ENCODE assay signal across 8 cellular contexts in genomic region chr6:159042003-159042823, GRCh38. TPM values are rescaled to one million over a fixed set of nuclear protein-coding genes. Genes with fewer than 3 reads are reported as not detected.
DNase-seq lines count a peak whose midpoint lies in the region; ATAC-seq, FAIRE-seq and TF ChIP-seq lines count a peak whose summit lies in the region.

No MANE protein-coding gene starts in this region.

- H3K9me3 ChIP-seq in naive thymus-derived CD4-positive, alpha-beta T cell (ENCODE audit: control insufficient read depth in 2 of 3, low read length in 3 of 3), result no peaks in the 10 kb centered on the region

- CTCF ChIA-PET in naive thymus-derived CD4-positive, alpha-beta T cell (lab: Charles Lee), result interaction anchor here (0.8 to 8.1 kb wide), 11 partner anchors 14 to 93 kb away, joined by 3 to 190 read pairs (median 8); no protein-coding TSS in a partner anchor

- H3K9me3 Mint-ChIP-seq in activated T-helper 17 cell treated with anti-CD3 and anti-CD28 coated beads, Interleukin-2, amount 50 U/mL, for 72 hours, result no peaks in the 10 kb centered on the region
- peaks cover 0 to 4% (median 0%) of the 10 kb centered on the region in 11 donors for H3K9me3 Mint-ChIP-seq in naive thymus-derived CD4-positive, alpha-beta T cell

- H3K4me1 ChIP-seq in naive thymus-derived CD4-positive, alpha-beta T cell (ENCODE audit: control insufficient read depth in 2 of 2, insufficient read depth in 2 of 2, low read length in 2 of 2), result peaks cover 50 to 58% of the 10 kb centered on the region in 2 donors

- H3K4me3 Mint-ChIP-seq in activated T-helper 17 cell treated with anti-CD3 and anti-CD28 coated beads, Interleukin-2, amount 50 U/mL, for 72 hours, result peak overlapping the region; percentile 90
- peak overlapping the region; percentile 92 to 100 (median 99) for H3K4me3 Mint-ChIP-seq in naive thymus-derived CD4-positive, alpha-beta T cell

- POLR2A ChIA-PET in naive thymus-derived CD4-positive, alpha-beta T cell (lab: Charles Lee), result interaction anchor here (0.9 to 13.6 kb wide), 9 partner anchors 15 to 94 kb away, joined by 3 to 267 read pairs (median 6); no protein-coding TSS in a partner anchor

- H3K36me3 Mint-ChIP-seq in activated T-helper 17 cell treated with anti-CD3 and anti-CD28 coated beads, Interleukin-2, amount 50 U/mL, for 72 hours (ENCODE audit: low read depth), result peaks cover 83% of the 10 kb centered on the region
- H3K36me3 Mint-ChIP-seq in naive thymus-derived CD4-positive, alpha-beta T cell, result peaks cover 21 to 67% (median 64%) of the 10 kb centered on the region in 5 donors

- H3K36me3 ChIP-seq in naive thymus-derived CD4-positive, alpha-beta T cell (ENCODE audit: control insufficient read depth in 2 of 3, insufficient read depth in 3 of 3, low read length in 3 of 3), result peaks cover 42 to 51% (median 49%) of the 10 kb centered on the region in 3 experiments

- no peaks in the 10 kb centered on the region for H3K27me3 Mint-ChIP-seq in activated T-helper 17 cell treated with anti-CD3 and anti-CD28 coated beads, Interleukin-2, amount 50 U/mL, for 72 hours
- H3K27me3 Mint-ChIP-seq in naive thymus-derived CD4-positive, alpha-beta T cell, result no peaks in the 10 kb centered on the region

- ATAC-seq in activated T-helper 17 cell treated with anti-CD3 and anti-CD28 coated beads, Interleukin-2, amount 50 U/mL, for 72 hours (replicated peaks), result peak; percentile 39
- peak; percentile 70 for ATAC-seq in naive thymus-derived CD4-positive, alpha-beta T cell

- intact Hi-C loops in naive thymus-derived CD4-positive, alpha-beta T cell (cut with micrococcal nuclease), result loop anchor here (1.0 to 10.0 kb wide), 16 partner anchors 20 to 1220 kb away; partner anchors contain the start of genes EZR (in 1 of the 2), RSPH3 (in 1 of the 2), SNX9 (in 1 of the 2) and WTAP (in 1 of the 2)

- H3K27ac ChIP-seq in naive thymus-derived CD4-positive, alpha-beta T cell (ENCODE audit: low read depth, low read length), result peak overlapping the region; percentile 92

- H3K4me3 ChIP-seq in fibroblast of mammary gland (ENCODE audit: control insufficient read depth, low read depth, low read length), result no peak overlapping the region
- H3K4me3 ChIP-seq in naive thymus-derived CD4-positive, alpha-beta T cell (ENCODE audit: low read length), result peak overlapping the region; percentile 88

- FAIRE-seq in RCC 7860 (lab: Jason Lieb, UNC), result no peak

- peaks cover 44% of the 10 kb centered on the region for H3K4me1 Mint-ChIP-seq in activated T-helper 17 cell treated with anti-CD3 and anti-CD28 coated beads, Interleukin-2, amount 50 U/mL, for 72 hours
- peaks cover 44 to 68% (median 64%) of the 10 kb centered on the region in 7 donors for H3K4me1 Mint-ChIP-seq in naive thymus-derived CD4-positive, alpha-beta T cell

- DNase-seq in CMK (ENCODE audit: low read depth) (peak; percentile 39), GM20000 (ENCODE audit: low spot score) (peak; percentile 66), KG1 (lab: John Stamatoyannopoulos, UW) (peak; percentile 66), RCC 7860 (ENCODE audit: low spot score) (peak; percentile 43), fibroblast of mammary gland (ENCODE audit: low read depth) (peak; percentile 57), superior temporal gyrus (ENCODE audit: extremely low spot score) (peak; percentile 90)
- DNase-seq in naive thymus-derived CD4-positive, alpha-beta T cell, result peak; percentile 42 to 92 (median 86)

- no peaks in the 10 kb centered on the region for H3K27me3 ChIP-seq in naive thymus-derived CD4-positive, alpha-beta T cell (ENCODE audit: control insufficient read depth in 2 of 2, insufficient read depth in 2 of 2, low read length in 2 of 2)

- peak overlapping the region; percentile 99 for H3K27ac Mint-ChIP-seq in activated T-helper 17 cell treated with anti-CD3 and anti-CD28 coated beads, Interleukin-2, amount 50 U/mL, for 72 hours
- peak overlapping the region; percentile 94 to 100 (median 98) for H3K27ac Mint-ChIP-seq in naive thymus-derived CD4-positive, alpha-beta T cell

- TF ChIP-seq CTCF in GM20000 (IDR thresholded peaks at IDR 0.05; ENCODE audit: extremely low read depth, missing control alignments), result peak; percentile 99
- TF ChIP-seq CTCF in fibroblast of mammary gland (conservative IDR thresholded peaks at IDR 0.05; ENCODE audit: control insufficient read depth, insufficient read depth, low read depth, low read length), result peak; percentile 97

RNA-seq across cellular contexts. Expression of gene TAGAP, which starts 2.6 kb away (rescaled TPM):
- 10 to 100 TPM; 11.7 to 80.7 TPM for total RNA-seq in activated T-helper 17 cell treated with anti-CD3 and anti-CD28 coated beads, Interleukin-2, amount 50 U/mL, for 72 hours
- 100 to 1,000 TPM in 2 of 5 experiments, 10 to 100 TPM in 3; 53.5 to 222 (median 84.0) TPM for total RNA-seq in naive thymus-derived CD4-positive, alpha-beta T cell
- 100 to 1,000 TPM; 151 to 210 TPM for polyA plus RNA-seq in naive thymus-derived CD4-positive, alpha-beta T cell

RNA-seq across cellular contexts. Expression of gene RSPH3, which starts 42.2 kb away (rescaled TPM):
- total RNA-seq in activated T-helper 17 cell treated with anti-CD3 and anti-CD28 coated beads, Interleukin-2, amount 50 U/mL, for 72 hours, result 10 to 100 TPM in 1 of 2 donors, 1 to 10 TPM in 1; 2.4 to 15.9 TPM
- total RNA-seq in naive thymus-derived CD4-positive, alpha-beta T cell, result 1 to 10 TPM; 1.3 to 3.6 (median 2.7) TPM
- 1 to 10 TPM; 2.1 to 2.4 TPM for polyA plus RNA-seq in naive thymus-derived CD4-positive, alpha-beta T cell

Comparison
In these comparisons a context has a peak if more than half of its experiments do, and no peak if none do; other contexts are left out.
1. DNase-seq: peak in every context shown above with its lines; median percentile 90 in superior temporal gyrus; 86 in naive thymus-derived CD4-positive, alpha-beta T cell; 66 in GM20000; 66 in KG1; 57 in fibroblast of mammary gland; 43 in RCC 7860; 39 in CMK.